In genomic region chr14:99654235-99655000, GRCh38 we compare ENCODE assay signal across 9 cellular contexts. TPM values are rescaled to one million over a fixed set of nuclear protein-coding genes. Genes with fewer than 3 reads are reported as not detected.
DNase-seq lines count a peak whose midpoint lies in the region; ATAC-seq and TF ChIP-seq lines count a peak whose summit lies in the region.
"Had no signal": no experiment of that assay in that cellular context is flagged by ENCODE, and none has a peak within 500 bp of the region (broad histone marks: within the 10 kb centered on the region; RNA-seq: fewer than 3 reads in every experiment).

No MANE protein-coding gene starts in this region.

- intact Hi-C loops in psoas muscle (cut with DNase I) (no loop called here), lower leg skin (cut with DNase I; ENCODE audit: low total_unique reads) (no loop called here)

- peaks cover 0 to 3% of the 10 kb centered on the region in 2 donors for H3K27me3 ChIP-seq in Peyer's patch
- peaks cover 0 to 21% (median 4%) of the 10 kb centered on the region in 3 donors for H3K27me3 ChIP-seq in psoas muscle (ENCODE audit: insufficient read depth in 3 of 3, low read length in 2 of 3)

- H3K4me3 ChIP-seq in GM12865 (ENCODE audit: low read depth, low read length) (no peak overlapping the region), Peyer's patch (no peak overlapping the region), fibroblast of pulmonary artery (replicated peaks; ENCODE audit: low read depth, low read length) (no peak overlapping the region), psoas muscle (no peak overlapping the region), lower leg skin (ENCODE audit: low read depth, poor library complexity, severe bottlenecking) (no peak overlapping the region)

- TF ChIP-seq CTCF in GM12865 (IDR thresholded peaks at IDR 0.05; ENCODE audit: insufficient read depth, low read depth, low read length, missing control alignments) = no peak
- TF ChIP-seq CTCF in Peyer's patch (IDR thresholded peaks at IDR 0.05) = no peak
- TF ChIP-seq CTCF in fibroblast of pulmonary artery (IDR thresholded peaks at IDR 0.05; ENCODE audit: low read length, missing control alignments) = no peak
- TF ChIP-seq CTCF in psoas muscle (IDR thresholded peaks at IDR 0.05) = no peak
- TF ChIP-seq CTCF in lower leg skin (IDR thresholded peaks at IDR 0.05) = no peak

- WGBS in psoas muscle, 3 donors = 26 to 35% (median 29%) methylated on average over 7 of the region's 7 CpGs
- WGBS in lower leg skin, 2 donors = 18 to 28% methylated on average over 7 of the region's 7 CpGs

- H3K36me3 ChIP-seq in Peyer's patch (no peaks in the 10 kb centered on the region), psoas muscle (ENCODE audit: insufficient read depth in 1 of 2, low read depth in 1 of 2) (no peaks in the 10 kb centered on the region)

- no peak overlapping the region for H3K27ac ChIP-seq in Peyer's patch
- no peak overlapping the region for H3K27ac ChIP-seq in psoas muscle

- H3K9me3 ChIP-seq in Peyer's patch (no peaks in the 10 kb centered on the region), psoas muscle (no peaks in the 10 kb centered on the region)

- DNase-seq in GM12865 (ENCODE audit: low read depth) = peak; percentile 19
- DNase-seq in Peyer's patch = peak in 2 of 3 donors; percentile 16 to 53
- DNase-seq in fibroblast of pulmonary artery (ENCODE audit: low read depth) = peak; percentile 84
- peak in 1 of 2 donors; percentile 36 for DNase-seq in psoas muscle
- DNase-seq in NCI-H187 (lab: John Stamatoyannopoulos, UW) = no peak
- no peak for DNase-seq in activated T-cell treated with anti-CD3 and anti-CD28 coated beads, Interleukin-2, amount 50 U/mL, for 1 hour
- no peak for DNase-seq in lower leg skin (ENCODE audit: low spot score in 2 of 2)
- DNase-seq in NCI-H2029 (lab: John Stamatoyannopoulos, UW) = no peak
- DNase-seq: activated naive CD8-positive, alpha-beta T cell treated with anti-CD3 and anti-CD28 coated beads, Interleukin-2, amount 50 U/mL, for 24 hours had no signal

- peak in 3 of 4 donors; percentile 48 to 75 (median 60) for ATAC-seq in psoas muscle
- ATAC-seq: activated naive CD8-positive, alpha-beta T cell treated with anti-CD3 and anti-CD28 coated beads, Interleukin-2, amount 50 U/mL, for 24 hours had no signal

- no peak for TF ChIP-seq POLR2A in Peyer's patch (IDR thresholded peaks at IDR 0.05)
- TF ChIP-seq POLR2A in lower leg skin (IDR thresholded peaks at IDR 0.05) = no peak

- H3K4me1 ChIP-seq in Peyer's patch (peaks cover 0 to 3% (median 0%) of the 10 kb centered on the region in 4 donors), psoas muscle (no peaks in the 10 kb centered on the region)

RNA-seq across cellular contexts. Expression of gene HHIPL1, which starts 9.5 kb away (rescaled TPM):
- 1 to 10 TPM in 2 of 4 donors, under 1 TPM in 2; 0.88 to 2.5 (median 1.0) TPM for total RNA-seq in Peyer's patch
- total RNA-seq in psoas muscle = under 1 TPM; 0.32 to 0.86 (median 0.62) TPM
- polyA plus RNA-seq in psoas muscle = under 1 TPM; 0.12 to 0.18 (median 0.17) TPM
- total RNA-seq in lower leg skin = 1 to 10 TPM in 2 of 4 donors, under 1 TPM in 2; 0.59 to 2.4 (median 0.92) TPM

RNA-seq across cellular contexts. Expression of gene CYP46A1, which starts 29.7 kb away (rescaled TPM):
- 1 to 10 TPM in 1 of 4 donors, under 1 TPM in 1, not detected in 2; 0.13 to 2.5 TPM for total RNA-seq in Peyer's patch
- total RNA-seq in psoas muscle = 1 to 10 TPM in 1 of 4 donors, under 1 TPM in 3; 0.50 to 1.5 (median 0.83) TPM
- polyA plus RNA-seq in psoas muscle = under 1 TPM; 0.09 to 0.35 (median 0.26) TPM
- total RNA-seq in lower leg skin = 1 to 10 TPM in 1 of 4 donors, under 1 TPM in 2, not detected in 1; 0.13 to 4.7 (median 0.55) TPM

RNA-seq across cellular contexts. Expression of gene CCDC85C, which starts 50.4 kb away (rescaled TPM):
- total RNA-seq in Peyer's patch = 10 to 100 TPM; 19.8 to 98.1 (median 78.8) TPM
- total RNA-seq in psoas muscle = 10 to 100 TPM in 2 of 4 donors, 1 to 10 TPM in 2; 5.8 to 21.0 (median 9.9) TPM
- 10 to 100 TPM in 1 of 3 donors, 1 to 10 TPM in 2; 1.8 to 10.8 (median 4.4) TPM for polyA plus RNA-seq in psoas muscle
- total RNA-seq in lower leg skin = 10 to 100 TPM; 17.2 to 47.7 (median 33.3) TPM

Comparison
In these comparisons a context has a peak if more than half of its experiments do, and no peak if none do; other contexts are left out.
1. DNase-seq: peak in GM12865 (single experiment), Peyer's patch (2 of 3) and fibroblast of pulmonary artery (single experiment); none in NCI-H187 (0 of 2), activated T-cell treated with anti-CD3 and anti-CD28 coated beads, Interleukin-2, amount 50 U/mL, for 1 hour (single experiment), lower leg skin (0 of 2) and NCI-H2029 (single experiment).